ENCODE assay signal across 15 cellular contexts in the genomic region with DNA sequence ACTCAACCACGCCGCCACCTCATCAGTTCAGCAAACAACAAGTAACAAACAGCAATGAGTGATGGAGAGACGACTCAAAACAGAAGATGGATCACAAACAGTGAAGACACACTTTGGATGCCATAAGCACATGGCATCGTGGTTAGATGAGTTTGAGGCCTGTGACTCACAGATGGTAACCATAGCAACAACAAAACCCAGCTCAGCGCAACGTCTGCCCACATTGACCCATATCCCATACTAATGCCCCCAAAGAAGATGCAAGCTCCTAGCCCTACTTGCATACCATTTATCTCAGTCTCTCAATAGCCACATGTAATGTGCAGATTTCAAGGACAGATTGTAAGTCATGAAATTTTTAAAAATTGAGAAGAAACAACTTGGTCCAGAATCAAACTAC.
"Had no signal": no experiment of that assay in that cellular context is flagged by ENCODE, and none has a peak within 500 bp of the region (broad histone marks: within the 10 kb centered on the region; RNA-seq: fewer than 3 reads in every experiment).

No MANE protein-coding gene starts in this region.

- H3K9me3 Mint-ChIP-seq: activated T-helper 2 cell treated with anti-CD3 and anti-CD28 coated beads, Interferon-gamma antibody, Interleukin-2, Interleukin-4, amounts not matched to agents 10 μg/mL and 5 μg/mL and 100 μg/mL, durations not matched to agents 14 hours and 24 hours and 36 hours had no signal

- H3K27me3 Mint-ChIP-seq: central memory CD8-positive, alpha-beta T cell; stimulated activated naive CD8-positive, alpha-beta T cell treated with anti-CD3 and anti-CD28 coated beads, Interleukin-15, amount 100 ng/mL, for 72 hours had no signal

- H3K4me3 Mint-ChIP-seq: central memory CD8-positive, alpha-beta T cell; neural crest cell; stimulated activated naive CD8-positive, alpha-beta T cell treated with anti-CD3 and anti-CD28 coated beads, Interleukin-15, amount 100 ng/mL, for 72 hours had no signal

- H3K27ac Mint-ChIP-seq: activated T-helper 2 cell treated with anti-CD3 and anti-CD28 coated beads, Interferon-gamma antibody, Interleukin-2, Interleukin-4, amounts not matched to agents 10 μg/mL and 5 μg/mL and 100 μg/mL, durations not matched to agents 14 hours and 24 hours and 36 hours had no signal

- H3K4me3 ChIP-seq: adrenal gland, gastroesophageal sphincter, sigmoid colon, thoracic aorta had no signal

- H3K4me1 Mint-ChIP-seq: central memory CD8-positive, alpha-beta T cell; neural crest cell; stimulated activated naive CD8-positive, alpha-beta T cell treated with anti-CD3 and anti-CD28 coated beads, Interleukin-15, amount 100 ng/mL, for 72 hours had no signal

- ATAC-seq: gastroesophageal sphincter; left ventricle myocardium superior; stimulated activated naive CD8-positive, alpha-beta T cell treated with anti-CD3 and anti-CD28 coated beads, Interleukin-15, amount 100 ng/mL, for 72 hours had no signal

- DNase-seq: activated naive CD4-positive, alpha-beta T cell treated with anti-CD3 and anti-CD28 coated beads, Interleukin-2, amount 50 U/mL, for 16 hours; adrenal gland; effector memory CD4-positive, alpha-beta T cell; left ventricle myocardium superior; sigmoid colon; stimulated activated CD4-positive, alpha-beta T cell treated with anti-CD3 and anti-CD28 coated beads, Interleukin-12 subunit alpha, Interleukin-12 subunit beta, amount 100 ng/mL, for 4 hours; stimulated activated CD4-positive, alpha-beta T cell treated with anti-CD3 and anti-CD28 coated beads, Interleukin-2, amount 100 ng/mL, for 48 hours; stimulated activated CD8-positive, alpha-beta memory T cell treated with anti-CD3 and anti-CD28 coated beads, Interleukin-4, amount 100 ng/mL, for 48 hours; stimulated activated naive CD8-positive, alpha-beta T cell treated with anti-CD3 and anti-CD28 coated beads, Interleukin-15, amount 100 ng/mL, for 72 hours; T-helper 9 cell had no signal
